ENCODE assay signal across 21 cellular contexts in genomic region chr5:88480245-88480644, GRCh38.
DNase-seq lines count a peak whose midpoint lies in the region; ATAC-seq and TF ChIP-seq lines count a peak whose summit lies in the region.
"Had no signal": no experiment of that assay in that cellular context is flagged by ENCODE, and none has a peak within 500 bp of the region (broad histone marks: within the 10 kb centered on the region; RNA-seq: fewer than 3 reads in every experiment).

No MANE protein-coding gene starts in this region.

- TF ChIP-seq CTCF in astrocyte of the spinal cord (IDR thresholded peaks at IDR 0.05; ENCODE audit: low read depth, low read length) = no peak

- no peak overlapping the region for H3K4me3 ChIP-seq in astrocyte of the spinal cord (ENCODE audit: low read depth, low read length)
- H3K4me3 ChIP-seq: K562, tibial nerve had no signal

- in situ Hi-C loops in astrocyte of the spinal cord (cut with HindIII; ENCODE audit: low sequenced_read_pairs) = no loop called here

- peak; percentile 1 for DNase-seq in DMS79 treated with DMSO at 0.1 percent for 48 hours (lab: John Stamatoyannopoulos, UW)
- no peak for DNase-seq in DMS79 (lab: John Stamatoyannopoulos, UW)
- DNase-seq in NCI-H2081 treated with DMSO at 0.1 percent for 48 hours (lab: John Stamatoyannopoulos, UW) = peak; percentile 35
- DNase-seq in astrocyte of the spinal cord (ENCODE audit: low read depth, low spot score) = peak; percentile 15
- peak in 6 of 10 donors; percentile 17 to 85 (median 50) for DNase-seq in posterior cingulate gyrus
- DNase-seq: 8988T; activated CD4-positive, alpha-beta T cell treated with anti-CD3 and anti-CD28 coated beads, Interleukin-2, amount 50 U/mL, for 1 hour; activated CD8-positive, alpha-beta memory T cell treated with anti-CD3 and anti-CD28 coated beads, Interleukin-2, amount 50 U/mL, for 48 hours; activated gamma-delta T cell treated with Interleukin-2 at 50 U/mL for 16 hours; DND-41; endodermal cell; GOT3; NK-92 treated with Interleukin-12 subunit alpha and Interleukin-12 subunit beta, amount 100 ng/mL, for 24 hours; retina; RPMI8226 had no signal

- ATAC-seq in activated CD4-positive, CD25-positive, alpha-beta regulatory T cell treated with anti-CD3 and anti-CD28 coated beads, Interleukin-2, amount 50 U/mL, for 24 hours = no peak
- ATAC-seq in GM18870 (IDR thresholded peaks at IDR 0.05; ENCODE audit: unreplicated experiment) = no peak
- ATAC-seq in HG03139 (IDR thresholded peaks at IDR 0.05; ENCODE audit: unreplicated experiment) = no peak
- ATAC-seq: K562; stimulated activated memory B cell treated with anti-CD40 and anti-IgM and Interleukin-4, amounts not matched to agents 10 μg/mL and 1 μg/mL and 100 μg/mL, for 72 hours had no signal

- intact Hi-C loops in posterior cingulate gyrus (cut with DNase I) = loop anchor here (10.0 kb wide), 2 partner anchors 75 to 165 kb away; no protein-coding TSS in a partner anchor
